ENCODE assay signal across 14 cellular contexts in the genomic region with DNA sequence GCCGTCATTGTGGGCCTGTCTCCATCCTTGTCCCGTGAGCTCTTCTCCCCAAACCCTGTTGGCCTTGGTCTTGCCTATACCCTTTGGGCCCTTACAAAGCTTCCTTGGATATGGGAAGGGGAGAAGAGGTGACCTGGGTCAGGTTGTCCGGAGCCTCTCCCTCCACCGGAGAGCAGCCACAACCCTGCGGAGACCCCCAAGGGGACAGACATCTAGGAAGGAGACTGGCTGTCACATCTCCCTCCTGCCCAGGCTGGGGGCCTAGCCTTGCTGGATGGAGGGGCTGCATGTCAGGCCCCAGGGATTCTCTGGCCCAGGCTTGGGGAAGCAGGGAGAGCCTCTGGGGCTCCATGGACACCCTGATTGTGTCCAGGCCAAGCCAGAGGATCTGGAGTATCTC. TPM values are rescaled to one million over a fixed set of nuclear protein-coding genes. Genes with fewer than 3 reads are reported as not detected.
A peak's percentile ranks its signal among the peaks of the same experiment; 100 is the strongest.
DNase-seq lines count a peak whose midpoint lies in the region; ATAC-seq and TF ChIP-seq lines count a peak whose summit lies in the region.
"Had no signal": no experiment of that assay in that cellular context is flagged by ENCODE, and none has a peak within 500 bp of the region (broad histone marks: within the 10 kb centered on the region; RNA-seq: fewer than 3 reads in every experiment).

No MANE protein-coding gene starts in this region.

- H3K9me3 Mint-ChIP-seq in natural killer cell (no peaks in the 10 kb centered on the region), CD14-positive monocyte (no peaks in the 10 kb centered on the region)
- no peaks in the 10 kb centered on the region for H3K9me3 Mint-ChIP-seq in natural killer cell treated with Interleukin-12 subunit alpha and Interleukin-12 subunit beta and Interleukin-15 and Interleukin-18, amount 100 ng/mL, for 72 hours
- H3K9me3 Mint-ChIP-seq: CD8-positive, alpha-beta T cell had no signal

- in situ Hi-C loops in mammary epithelial cell (cut with MboI; ENCODE audit: low sequenced_read_pairs in 2 of 2): no loop called here

- no peaks in the 10 kb centered on the region for H3K9me3 ChIP-seq in mammary epithelial cell (replicated peaks; ENCODE audit: insufficient read depth, low read length)
- H3K9me3 ChIP-seq: BE2C, HAP-1 had no signal

- dilution Hi-C loops in mammary epithelial cell (cut with HindIII; ENCODE audit: low sequenced_read_pairs): loop anchor here (10.0 kb wide), 1 partner anchor 102 kb away; a partner anchor contains a TSS

- intact Hi-C loops in natural killer cell (cut with micrococcal nuclease) (loop anchor here (5.0 to 10.0 kb wide), 2 partner anchors 52 to 60 kb away; no protein-coding TSS in a partner anchor), mammary epithelial cell (cut with micrococcal nuclease) (no loop called here), CD14-positive monocyte (cut with micrococcal nuclease) (no loop called here)

- no peak overlapping the region for H3K4me3 ChIP-seq in mammary epithelial cell (replicated peaks in 1 of 3; ENCODE audit: insufficient read depth in 1 of 3, low read depth in 2 of 3, low read length in 3 of 3)
- H3K4me3 ChIP-seq: HAP-1 had no signal

- no peaks in the 10 kb centered on the region for H4K20me1 ChIP-seq in mammary epithelial cell (ENCODE audit: insufficient read depth, low read length)

- peaks cover 51 to 80% of the 10 kb centered on the region in 2 donors for H3K4me1 Mint-ChIP-seq in natural killer cell
- H3K4me1 Mint-ChIP-seq in natural killer cell treated with Interleukin-12 subunit alpha and Interleukin-12 subunit beta and Interleukin-15 and Interleukin-18, amount 100 ng/mL, for 72 hours (ENCODE audit: low read depth in 2 of 2): peaks cover 37 to 50% of the 10 kb centered on the region in 2 donors
- peaks cover 5% of the 10 kb centered on the region for H3K4me1 Mint-ChIP-seq in CD14-positive monocyte

- ATAC-seq in natural killer cell (no peak), GM18858 (IDR thresholded peaks at IDR 0.05; ENCODE audit: unreplicated experiment) (no peak)
- ATAC-seq in natural killer cell treated with Interleukin-12 subunit alpha and Interleukin-12 subunit beta and Interleukin-15 and Interleukin-18, amount 100 ng/mL, for 72 hours: no peak
- ATAC-seq: CD8-positive, alpha-beta T cell had no signal

- CTCF ChIA-PET in mammary epithelial cell (lab: Charles Lee; ENCODE audit: low non-redundant PET): no interaction called here

- peak overlapping the region; percentile 40 for H3K4me3 Mint-ChIP-seq in natural killer cell
- no peak overlapping the region for H3K4me3 Mint-ChIP-seq in natural killer cell treated with Interleukin-12 subunit alpha and Interleukin-12 subunit beta and Interleukin-15 and Interleukin-18, amount 100 ng/mL, for 72 hours
- no peak overlapping the region for H3K4me3 Mint-ChIP-seq in CD14-positive monocyte
- H3K4me3 Mint-ChIP-seq: CD8-positive, alpha-beta T cell had no signal

- no peak overlapping the region for H3K4me2 ChIP-seq in mammary epithelial cell (ENCODE audit: insufficient read depth, low read depth, low read length)

- H3K27me3 Mint-ChIP-seq in natural killer cell (ENCODE audit: low read depth in 2 of 2): no peaks in the 10 kb centered on the region
- no peaks in the 10 kb centered on the region for H3K27me3 Mint-ChIP-seq in natural killer cell treated with Interleukin-12 subunit alpha and Interleukin-12 subunit beta and Interleukin-15 and Interleukin-18, amount 100 ng/mL, for 72 hours
- peaks cover 0 to 2% (median 2%) of the 10 kb centered on the region in 3 donors for H3K27me3 Mint-ChIP-seq in CD14-positive monocyte (ENCODE audit: low read depth in 3 of 3)

- 100% methylated on average over 5 of the region's 5 CpGs for WGBS in mammary epithelial cell (ENCODE audit: low coverage, missing lambda C conversion rate)

- H3K27ac Mint-ChIP-seq in natural killer cell: peak overlapping the region; percentile 56 to 70
- H3K27ac Mint-ChIP-seq in natural killer cell treated with Interleukin-12 subunit alpha and Interleukin-12 subunit beta and Interleukin-15 and Interleukin-18, amount 100 ng/mL, for 72 hours: peak overlapping the region in 1 of 2 donors; percentile 67
- peak overlapping the region in 1 of 7 donors; percentile 60 for H3K27ac Mint-ChIP-seq in CD14-positive monocyte

- no peak overlapping the region for H3K9ac ChIP-seq in mammary epithelial cell (ENCODE audit: insufficient read depth, low read length)

- H3K4me1 ChIP-seq in mammary epithelial cell (ENCODE audit: insufficient read depth, low read length): peaks cover 12% of the 10 kb centered on the region
- H3K4me1 ChIP-seq: HAP-1 had no signal

- TF ChIP-seq CTCF in natural killer cell (IDR thresholded peaks at IDR 0.05) (no peak), mammary epithelial cell (conservative IDR thresholded peaks at IDR 0.05 in 1 of 2, IDR thresholded peaks at IDR 0.05 in 1 of 2; ENCODE audit: extremely low read depth in 1 of 2, insufficient read depth in 1 of 2, low read depth in 1 of 2, low read length in 2 of 2) (no peak), CD14-positive monocyte (IDR thresholded peaks at IDR 0.05) (no peak)

- no peak overlapping the region for H2AFZ ChIP-seq in mammary epithelial cell (ENCODE audit: low read depth, low read length)

- H3K27ac ChIP-seq in cingulate gyrus (ENCODE audit: low read depth, low read length) (peak overlapping the region; percentile 5), mammary epithelial cell (ENCODE audit: insufficient read depth, low read depth, low read length) (no peak overlapping the region)
- H3K27ac ChIP-seq: C4-2B had no signal

- no peaks in the 10 kb centered on the region for H3K27me3 ChIP-seq in mammary epithelial cell (ENCODE audit: insufficient read depth, low read length)
- H3K27me3 ChIP-seq: BE2C had no signal

- DNase-seq in natural killer cell: no peak
- DNase-seq in natural killer cell treated with Interleukin-12 subunit alpha and Interleukin-12 subunit beta and Interleukin-15 and Interleukin-18, amount 100 ng/mL, for 72 hours (ENCODE audit: low spot score): no peak
- DNase-seq in mesenteric fat pad (ENCODE audit: low spot score): peak; percentile 87
- DNase-seq in mammary epithelial cell: no peak
- no peak for DNase-seq in CD14-positive monocyte (ENCODE audit: low spot score)
- DNase-seq: BE2C; CD8-positive, alpha-beta T cell; COR-L47; DMS53; GF-D8 had no signal

- peaks cover 23% of the 10 kb centered on the region for H3K36me3 ChIP-seq in mammary epithelial cell (ENCODE audit: insufficient read depth, low read length)

- H3K36me3 Mint-ChIP-seq in natural killer cell (no peaks in the 10 kb centered on the region), CD14-positive monocyte (peaks cover 52 to 58% of the 10 kb centered on the region in 2 donors)
- no peaks in the 10 kb centered on the region for H3K36me3 Mint-ChIP-seq in natural killer cell treated with Interleukin-12 subunit alpha and Interleukin-12 subunit beta and Interleukin-15 and Interleukin-18, amount 100 ng/mL, for 72 hours

- no TSS peak for BruUV-seq in mammary epithelial cell (replicated peaks; lab: Mats Ljungman, UMichigan)

- H3K79me2 ChIP-seq in mammary epithelial cell (ENCODE audit: insufficient read depth, low read length): no peaks in the 10 kb centered on the region

RNA-seq across cellular contexts. Expression of a gene that starts 11.8 kb away (rescaled TPM):
- 1 to 10 TPM in 1 of 3 donors, under 1 TPM in 2; 0.75 to 1.7 (median 0.78) TPM for total RNA-seq in natural killer cell
- total RNA-seq in natural killer cell treated with Interleukin-12 subunit alpha and Interleukin-12 subunit beta and Interleukin-15 and Interleukin-18, amount 100 ng/mL, for 72 hours: 1 to 10 TPM; 1.1 to 1.9 TPM
- 6.2 TPM for total RNA-seq in mesenteric fat pad
- 1 to 10 TPM in 1 of 2 donors, under 1 TPM in 1; 0.17 to 4.6 TPM for total RNA-seq in mammary epithelial cell
- 0.18 TPM for polyA plus RNA-seq in mammary epithelial cell
- polyA minus RNA-seq in mammary epithelial cell: 1.7 TPM
- polyA plus RNA-seq in CD14-positive monocyte: not detected

RNA-seq across cellular contexts. Expression of a gene that starts 34.6 kb away (rescaled TPM):
- 10 to 100 TPM; 48.6 to 56.7 (median 55.9) TPM for total RNA-seq in natural killer cell
- total RNA-seq in natural killer cell treated with Interleukin-12 subunit alpha and Interleukin-12 subunit beta and Interleukin-15 and Interleukin-18, amount 100 ng/mL, for 72 hours: 100 to 1,000 TPM; 123 to 211 TPM
- 49.8 TPM for total RNA-seq in mesenteric fat pad
- total RNA-seq in mammary epithelial cell: 10 to 100 TPM; 68.8 to 99.4 TPM
- polyA plus RNA-seq in mammary epithelial cell: 90.6 TPM
- polyA minus RNA-seq in mammary epithelial cell: 144 TPM
- 10 to 100 TPM; 32.7 to 38.4 TPM for polyA plus RNA-seq in CD14-positive monocyte
